1 cellular context compared by ENCODE assay signal in genomic region chr1:8194481-8195227, GRCh38.
TF ChIP-seq lines count a peak whose summit lies in the region.

No MANE protein-coding gene starts in this region.

TF ChIP-seq in IMR-90, 13 proteins besides CTCF, POLR2A, EP300 and RAD21 (continued from another document):
- no peak for TF ChIP-seq MAZ (IDR thresholded peaks at IDR 0.05; ENCODE audit: borderline replicate concordance, low read depth, low read length)
- peak; percentile 64 for TF ChIP-seq CEBPB (IDR thresholded peaks at IDR 0.05; ENCODE audit: low read depth, low read length)
